15 cellular contexts compared by ENCODE assay signal in the genomic region with DNA sequence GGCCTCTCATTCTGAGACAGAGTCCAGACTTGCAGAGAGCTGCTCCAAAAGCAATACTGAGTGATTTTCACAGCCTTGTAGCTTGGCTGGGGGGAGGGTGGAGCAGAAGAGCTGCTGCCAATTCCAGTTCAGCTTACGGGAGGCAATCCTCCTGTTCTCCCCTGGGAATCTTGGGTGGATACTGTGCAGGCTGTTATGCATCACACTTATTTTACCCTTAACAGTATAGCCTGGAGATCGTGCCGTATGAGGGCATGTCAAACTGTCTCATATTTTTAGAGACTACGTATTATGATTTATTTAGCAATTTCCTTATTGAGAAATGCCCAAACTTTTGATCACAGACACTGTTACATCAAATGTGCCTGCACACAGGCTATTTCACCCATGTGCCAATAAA.
DNase-seq lines count a peak whose midpoint lies in the region.
"Had no signal": no experiment of that assay in that cellular context is flagged by ENCODE, and none has a peak within 500 bp of the region (broad histone marks: within the 10 kb centered on the region; RNA-seq: fewer than 3 reads in every experiment).

No MANE protein-coding gene starts in this region.

- no peaks in the 10 kb centered on the region for H3K36me3 ChIP-seq in BLaER1 treated with 17β-estradiol and CSF1 and Interleukin-3, amounts not matched to agents 10 nM and 100 nM
- no peaks in the 10 kb centered on the region for H3K36me3 ChIP-seq in adipocyte (ENCODE audit: control insufficient read depth, insufficient read depth, low read length, severe bottlenecking)

- no peaks in the 10 kb centered on the region for H3K27me3 ChIP-seq in BLaER1 treated with 17β-estradiol and CSF1 and Interleukin-3, amounts not matched to agents 10 nM and 100 nM
- no peaks in the 10 kb centered on the region for H3K27me3 ChIP-seq in adipocyte (replicated peaks; ENCODE audit: control insufficient read depth, insufficient read depth, low read length)

- H3K27ac ChIP-seq in BLaER1 treated with 17β-estradiol and CSF1 and Interleukin-3, amounts not matched to agents 10 nM and 100 nM = 0 out of 22 replicates have a peak overlapping the region, but pooled peaks of 1 of the 11 experiments have one; percentile 6
- H3K27ac ChIP-seq: C4-2B had no signal

- no peak overlapping the region for H3K4me3 ChIP-seq in BLaER1 treated with 17β-estradiol and CSF1 and Interleukin-3, amounts not matched to agents 10 nM and 100 nM
- no peak overlapping the region for H3K4me3 ChIP-seq in adipocyte (ENCODE audit: low read length)

- H3K9me3 ChIP-seq in BLaER1 treated with 17β-estradiol and CSF1 and Interleukin-3, amounts not matched to agents 10 nM and 100 nM (replicated peaks in 1 of 11) = no peaks in the 10 kb centered on the region
- no peaks in the 10 kb centered on the region for H3K9me3 ChIP-seq in adipocyte (ENCODE audit: control insufficient read depth, low read length)

- peak overlapping the region in 8 of 11 experiments; percentile 5 to 43 (median 16); a peak in 9 of 22 replicates for H3K4me2 ChIP-seq in BLaER1 treated with 17β-estradiol and CSF1 and Interleukin-3, amounts not matched to agents 10 nM and 100 nM

- peak; percentile 43 for DNase-seq in NCI-H1694 (lab: John Stamatoyannopoulos, UW)
- peak; percentile 48 for DNase-seq in adipocyte (ENCODE audit: low read depth)
- peak; percentile 26 for DNase-seq in hepatic stellate cell (ENCODE audit: low spot score)
- no peak for DNase-seq in LoVo (ENCODE audit: low spot score)
- DNase-seq in UCSD-AML1 (lab: John Stamatoyannopoulos, UW; ENCODE audit: unreplicated experiment) = no peak
- no peak for DNase-seq in NCI-H2081 treated with DMSO at 0.1 percent for 48 hours (lab: John Stamatoyannopoulos, UW)
- no peak for DNase-seq in Kasumi-1 (lab: John Stamatoyannopoulos, UW)
- DNase-seq: activated CD4-positive, CD25-positive, alpha-beta regulatory T cell; activated naive CD4-positive, alpha-beta T cell treated with anti-CD3 and anti-CD28 coated beads, Interleukin-2, amount 50 U/mL, for 16 hours; hypothalamus; naive thymus-derived CD8-positive, alpha-beta T cell; NCI-H1105 treated with DMSO at 0.1 percent for 48 hours; stimulated activated CD4-positive, alpha-beta T cell treated with anti-CD3 and anti-CD28 coated beads, Interleukin-2, amount 100 ng/mL, for 48 hours had no signal

- no peak overlapping the region for H3K9ac ChIP-seq in BLaER1 treated with 17β-estradiol and CSF1 and Interleukin-3, amounts not matched to agents 10 nM and 100 nM
- H3K9ac ChIP-seq in adipocyte (ENCODE audit: low read length) = no peak overlapping the region

- H3K4me1 ChIP-seq in BLaER1 treated with 17β-estradiol and CSF1 and Interleukin-3, amounts not matched to agents 10 nM and 100 nM = peaks cover 0 to 16% (median 10%) of the 10 kb centered on the region in 10 experiments; a peak in 13 of 20 replicates
- H3K4me1 ChIP-seq in adipocyte (ENCODE audit: control insufficient read depth, insufficient read depth, low read length) = peaks cover 25% of the 10 kb centered on the region

- H4K20me1 ChIP-seq in BLaER1 treated with 17β-estradiol and CSF1 and Interleukin-3, amounts not matched to agents 10 nM and 100 nM = no peaks in the 10 kb centered on the region

Comparison
In these comparisons a context has a peak if more than half of its experiments do, and no peak if none do; other contexts are left out.
1. DNase-seq: peak in NCI-H1694 (single experiment), adipocyte (single experiment) and hepatic stellate cell (single experiment); none in LoVo (single experiment), UCSD-AML1 (single experiment), NCI-H2081 treated with DMSO at 0.1 percent for 48 hours (single experiment) and Kasumi-1 (0 of 2).